In the genomic region with DNA sequence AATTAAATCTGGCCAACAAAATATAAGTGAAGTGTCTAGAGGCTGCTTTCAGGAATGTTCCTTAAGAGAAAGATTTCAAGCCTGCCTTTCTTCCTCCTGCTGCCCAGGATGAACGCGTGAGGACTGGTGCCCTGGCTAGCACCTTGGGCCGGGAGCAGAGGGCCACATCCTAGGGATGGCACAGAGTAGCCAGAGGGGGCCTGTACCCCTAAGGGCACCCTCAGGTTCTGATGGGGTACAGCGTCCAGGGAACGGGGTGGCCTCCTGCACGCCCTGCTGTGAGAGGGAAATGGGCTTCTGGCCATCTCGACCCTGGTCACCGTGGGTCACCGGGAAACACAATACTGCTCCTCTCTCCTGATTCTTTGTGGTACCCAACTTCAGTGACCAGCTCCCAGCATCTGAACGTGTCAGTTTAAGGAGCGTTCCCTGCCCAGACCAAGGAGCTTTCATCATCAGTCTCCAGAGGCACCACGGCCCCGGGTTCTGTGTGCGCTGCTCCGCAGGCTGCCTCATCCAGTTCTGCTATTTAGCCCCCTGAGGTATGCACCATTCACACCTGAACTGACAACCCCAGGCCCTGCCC, we compare ENCODE assay signal across 16 cellular contexts.
"Had no signal": no experiment of that assay in that cellular context is flagged by ENCODE, and none has a peak within 500 bp of the region (broad histone marks: within the 10 kb centered on the region; RNA-seq: fewer than 3 reads in every experiment).

No MANE protein-coding gene starts in this region.

- H3K27ac Mint-ChIP-seq: activated T-helper 2 cell treated with anti-CD3 and anti-CD28 coated beads, Interferon-gamma antibody, Interleukin-2, Interleukin-4, amounts not matched to agents 10 μg/mL and 5 μg/mL and 100 μg/mL, durations not matched to agents 14 hours and 24 hours and 36 hours; endodermal cell; stimulated activated effector memory CD8-positive, alpha-beta T cell treated with anti-CD3 and anti-CD28 coated beads, Interleukin-12 subunit alpha, Interleukin-12 subunit beta, amount 100 ng/mL, for 72 hours had no signal

- H3K27ac ChIP-seq: brain microvascular endothelial cell, heart right ventricle had no signal

- H3K36me3 ChIP-seq: brain microvascular endothelial cell had no signal

- FAIRE-seq: small intestine, TTC549 had no signal

- ATAC-seq: stimulated activated effector memory CD8-positive, alpha-beta T cell treated with anti-CD3 and anti-CD28 coated beads, Interleukin-12 subunit alpha, Interleukin-12 subunit beta, amount 100 ng/mL, for 72 hours had no signal

- H3K4me3 ChIP-seq: heart right ventricle, right atrium auricular region had no signal

- H3K27me3 ChIP-seq: brain microvascular endothelial cell, heart right ventricle, right atrium auricular region had no signal

- DNase-seq: activated CD4-positive, alpha-beta T cell treated with anti-CD3 and anti-CD28 coated beads, Interleukin-2, amount 50 U/mL, for 1 hour; activated CD4-positive, CD25-positive, alpha-beta regulatory T cell; activated naive CD4-positive, alpha-beta T cell treated with anti-CD3 and anti-CD28 coated beads, Interleukin-2, amount 50 U/mL, for 16 hours; amygdala; endodermal cell; erythroblast; foreskin melanocyte; heart right ventricle; small intestine; T-helper 2 cell; trophoblast cell had no signal

- H3K9me3 Mint-ChIP-seq: activated T-helper 2 cell treated with anti-CD3 and anti-CD28 coated beads, Interferon-gamma antibody, Interleukin-2, Interleukin-4, amounts not matched to agents 10 μg/mL and 5 μg/mL and 100 μg/mL, durations not matched to agents 14 hours and 24 hours and 36 hours; endodermal cell; stimulated activated effector memory CD8-positive, alpha-beta T cell treated with anti-CD3 and anti-CD28 coated beads, Interleukin-12 subunit alpha, Interleukin-12 subunit beta, amount 100 ng/mL, for 72 hours had no signal

- H3K9me3 ChIP-seq: heart right ventricle, right atrium auricular region had no signal

- H3K4me3 Mint-ChIP-seq: endodermal cell; stimulated activated effector memory CD8-positive, alpha-beta T cell treated with anti-CD3 and anti-CD28 coated beads, Interleukin-12 subunit alpha, Interleukin-12 subunit beta, amount 100 ng/mL, for 72 hours had no signal
